ENCODE assay signal across 11 cellular contexts in the genomic region with DNA sequence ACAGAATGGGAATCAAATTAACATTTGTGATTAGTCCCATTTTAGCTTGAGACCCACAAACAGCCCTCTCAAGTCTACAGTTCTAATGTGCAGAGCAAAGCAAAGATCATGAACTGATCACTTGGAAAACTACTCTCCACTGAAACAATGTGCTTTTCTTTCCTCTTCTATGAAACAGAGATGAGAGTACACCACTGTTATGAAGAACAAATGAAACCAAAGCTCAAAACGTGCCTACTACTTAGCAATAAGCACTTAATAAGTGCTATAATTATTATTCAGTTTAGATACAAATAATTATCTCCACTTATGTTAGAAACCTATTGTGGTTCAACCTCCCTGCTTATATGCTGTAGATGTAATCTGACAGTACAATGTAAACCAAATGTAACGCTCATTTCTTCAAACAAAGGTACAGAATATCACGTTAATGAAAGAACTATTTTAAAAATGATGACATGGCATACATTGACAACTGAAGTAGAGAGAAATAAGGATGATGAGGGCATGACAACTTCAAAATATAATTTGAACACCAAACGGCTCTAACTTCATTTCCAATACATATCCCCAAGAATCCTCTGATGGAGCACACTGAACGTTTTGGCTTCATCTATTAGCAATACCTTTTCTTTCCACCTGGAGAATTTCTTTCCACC. TPM values are rescaled to one million over a fixed set of nuclear protein-coding genes. Genes with fewer than 3 reads are reported as not detected.
DNase-seq lines count a peak whose midpoint lies in the region; ATAC-seq, FAIRE-seq and TF ChIP-seq lines count a peak whose summit lies in the region.
"Had no signal": no experiment of that assay in that cellular context is flagged by ENCODE, and none has a peak within 500 bp of the region (broad histone marks: within the 10 kb centered on the region; RNA-seq: fewer than 3 reads in every experiment).

No MANE protein-coding gene starts in this region.

- H3K4me3 Mint-ChIP-seq in Caco-2 (ENCODE audit: unreplicated experiment) (no peak overlapping the region), IgD-negative memory B cell (peak overlapping the region in 1 of 4 donors; percentile 68)

- POLR2A ChIA-PET in Caco-2 (lab: Charles Lee): no interaction called here
- POLR2A ChIA-PET in H1 (lab: Charles Lee; ENCODE audit: partially characterized antibody): interaction anchor here (0.8 to 0.9 kb wide), 2 partner anchors 10 to 114 kb away, joined by 3 read pairs; no protein-coding TSS in a partner anchor

- TF ChIP-seq POLR2A in H1 (IDR thresholded peaks at IDR 0.05; ENCODE audit: control extremely low read depth in 1 of 2, low read depth in 2 of 2, low read length in 2 of 2) (no peak), body of pancreas (IDR thresholded peaks at IDR 0.05) (no peak)

- H3K9ac ChIP-seq in H1 (replicated peaks in 1 of 4; ENCODE audit: extremely low read depth in 1 of 4, low read depth in 3 of 4, low read length in 3 of 4) (no peak overlapping the region), neural cell (ENCODE audit: low read length) (no peak overlapping the region)

- H4K8ac ChIP-seq in H1 (ENCODE audit: extremely low read depth, insufficient read depth, low read length): no peak overlapping the region

- H2BK12ac ChIP-seq in H1 (ENCODE audit: low read depth, low read length): no peak overlapping the region

- H3K18ac ChIP-seq in H1 (ENCODE audit: extremely low read depth, low read length): no peak overlapping the region

- no peaks in the 10 kb centered on the region for H3F3A ChIP-seq in neural cell (ENCODE audit: insufficient read depth, low read length, poor library complexity, severe bottlenecking)

- H2BK20ac ChIP-seq in H1 (ENCODE audit: low read length): no peak overlapping the region

- H3K4me1 Mint-ChIP-seq in Caco-2 (ENCODE audit: low read depth, unreplicated experiment) (peaks cover 33% of the 10 kb centered on the region), IgD-negative memory B cell (peaks cover 33 to 54% (median 35%) of the 10 kb centered on the region in 3 donors)

- no peak overlapping the region for H3K56ac ChIP-seq in H1 (replicated peaks; ENCODE audit: insufficient read length, low read depth, low read length)

- ATAC-seq in lower lobe of right lung (no peak), body of pancreas (no peak)
- ATAC-seq: gastrocnemius medialis had no signal

- H3K23me2 ChIP-seq in H1 (ENCODE audit: low read depth, low read length): peaks cover 13% of the 10 kb centered on the region

- no peak overlapping the region for H3K23ac ChIP-seq in H1 (ENCODE audit: insufficient read length)

- H4K91ac ChIP-seq in H1 (replicated peaks; ENCODE audit: insufficient read length, low read length): no peak overlapping the region

- H4K20me1 ChIP-seq in H1 (replicated peaks in 1 of 2; ENCODE audit: control insufficient read depth in 1 of 2, insufficient read depth in 2 of 2, low read length in 2 of 2): peaks cover 25% of the 10 kb centered on the region in 2 experiments
- no peaks in the 10 kb centered on the region for H4K20me1 ChIP-seq in neural cell (ENCODE audit: insufficient read depth)

- H3K27ac Mint-ChIP-seq in Caco-2 (ENCODE audit: unreplicated experiment) (no peak overlapping the region), IgD-negative memory B cell (peak overlapping the region in 2 of 3 donors; percentile 1 to 46)

- H2AFZ ChIP-seq in H1 (ENCODE audit: low read length) (no peak overlapping the region), neural cell (ENCODE audit: low read depth, low read length) (no peak overlapping the region)

- no peaks in the 10 kb centered on the region for H3K27me3 Mint-ChIP-seq in Caco-2 (ENCODE audit: insufficient read depth, unreplicated experiment)
- H3K27me3 Mint-ChIP-seq in IgD-negative memory B cell: no peaks in the 10 kb centered on the region

- FAIRE-seq in H1 (lab: Jason Lieb, UNC): no peak

- H2BK120ac ChIP-seq in H1 (replicated peaks; ENCODE audit: low read depth, low read length): no peak overlapping the region

- no peaks in the 10 kb centered on the region; the same call in 1 of the 2 replicates for H3K79me1 ChIP-seq in H1 (ENCODE audit: low read depth, low read length)

- no peaks in the 10 kb centered on the region for H3K9me2 ChIP-seq in neural cell (ENCODE audit: insufficient read depth, low read length)

- peaks cover 16% of the 10 kb centered on the region for H3K36me3 Mint-ChIP-seq in Caco-2 (ENCODE audit: insufficient read depth, unreplicated experiment)
- no peaks in the 10 kb centered on the region for H3K36me3 Mint-ChIP-seq in IgD-negative memory B cell

- intact Hi-C loops in Caco-2 (cut with micrococcal nuclease; ENCODE audit: unreplicated experiment) (loop anchor here (5.0 kb wide), 1 partner anchor 115 kb away; no protein-coding TSS in a partner anchor), lower lobe of right lung (cut with DNase I) (no loop called here), body of pancreas (cut with DNase I) (no loop called here)

- no peak overlapping the region for H2AK5ac ChIP-seq in H1 (ENCODE audit: low read depth, low read length)

- BruUV-seq in Caco-2 (replicated peaks; lab: Mats Ljungman, UMichigan): no TSS peak

- H3K27me3 ChIP-seq in Caco-2 (replicated peaks; ENCODE audit: control insufficient read depth, insufficient read depth, low read length) (no peaks in the 10 kb centered on the region), H1 (replicated peaks in 1 of 4; ENCODE audit: control insufficient read depth in 3 of 4, extremely low read depth in 1 of 4, insufficient read depth in 3 of 4, low read length in 3 of 4) (no peaks in the 10 kb centered on the region), neural cell (ENCODE audit: insufficient read depth, low read depth, low read length) (no peaks in the 10 kb centered on the region), lower lobe of right lung (ENCODE audit: low read depth) (no peaks in the 10 kb centered on the region), body of pancreas (no peaks in the 10 kb centered on the region)
- H3K27me3 ChIP-seq: gastrocnemius medialis had no signal

- H3K79me2 ChIP-seq in H1 (ENCODE audit: control insufficient read depth in 1 of 2, insufficient read depth in 2 of 2, low read length in 2 of 2): peaks cover 32 to 88% of the 10 kb centered on the region in 2 experiments
- peaks cover 61% of the 10 kb centered on the region for H3K79me2 ChIP-seq in neural cell (replicated peaks; ENCODE audit: insufficient read depth, low read length)

- no peak overlapping the region for H2BK15ac ChIP-seq in H1 (ENCODE audit: low read length)

- H2BK5ac ChIP-seq in H1 (ENCODE audit: low read depth, low read length): no peak overlapping the region

- H3K4me3 ChIP-seq in Caco-2 (ENCODE audit: low read depth, low read length) (peak overlapping the region; percentile 71), H1 (ENCODE audit: extremely low read depth in 1 of 4, insufficient read depth in 2 of 4, low read depth in 3 of 4, low read length in 4 of 4) (peak overlapping the region in 2 of 4 experiments; percentile 90 to 96; a peak in 4 of 8 replicates), neural cell (ENCODE audit: low read length) (peak overlapping the region; percentile 77), lower lobe of right lung (no peak overlapping the region), body of pancreas (no peak overlapping the region)

- no peak overlapping the region for H3K4ac ChIP-seq in H1 (replicated peaks; ENCODE audit: insufficient read length, low read depth, low read length)

- TF ChIP-seq CTCF in Caco-2 (IDR thresholded peaks at IDR 0.05; ENCODE audit: insufficient read depth in 1 of 2, low read depth in 1 of 2, low read length in 1 of 2, severe bottlenecking in 1 of 2, unreplicated experiment in 1 of 2) (no peak), H1 (IDR thresholded peaks at IDR 0.05; ENCODE audit: control extremely low read depth in 1 of 3, insufficient read depth in 1 of 3, low read depth in 1 of 3, low read length in 3 of 3) (no peak), neural cell (IDR thresholded peaks at IDR 0.05; ENCODE audit: poor library complexity, severe bottlenecking) (no peak), lower lobe of right lung (IDR thresholded peaks at IDR 0.05) (no peak), body of pancreas (IDR thresholded peaks at IDR 0.05) (no peak)

- H4K5ac ChIP-seq in H1 (ENCODE audit: insufficient read length, low read depth, low read length): no peak overlapping the region

- CTCF ChIA-PET in Caco-2 (lab: Charles Lee): interaction anchor here (0.9 kb wide), 1 partner anchor 13 kb away, joined by 5 read pairs; no protein-coding TSS in a partner anchor
- CTCF ChIA-PET in H1 (lab: Charles Lee; ENCODE audit: partially characterized antibody): interaction anchor here (0.8 to 1.9 kb wide), 3 partner anchors 13 to 136 kb away, joined by 3 to 5 read pairs (median 3); no protein-coding TSS in a partner anchor

- H3K4me2 ChIP-seq in H1 (ENCODE audit: insufficient read depth in 1 of 2, low read depth in 2 of 2, low read length in 2 of 2): peak overlapping the region; percentile 76 to 96; a peak in 3 of 4 replicates
- peak overlapping the region; percentile 76 for H3K4me2 ChIP-seq in neural cell (ENCODE audit: low read length)

- no peaks in the 10 kb centered on the region for H3K9me3 ChIP-seq in Caco-2
- no peaks in the 10 kb centered on the region for H3K9me3 ChIP-seq in H1 (ENCODE audit: insufficient read depth in 2 of 2, low read depth in 1 of 2, low read length in 1 of 2)
- no peaks in the 10 kb centered on the region for H3K9me3 ChIP-seq in neural cell (ENCODE audit: low read length)
- no peaks in the 10 kb centered on the region for H3K9me3 ChIP-seq in lower lobe of right lung
- H3K9me3 ChIP-seq in body of pancreas: no peaks in the 10 kb centered on the region
- H3K9me3 ChIP-seq: gastrocnemius medialis had no signal

- H3K4me1 ChIP-seq in Caco-2 (peaks cover 67% of the 10 kb centered on the region), H1 (replicated peaks in 1 of 4; ENCODE audit: control insufficient read depth in 3 of 4, insufficient read depth in 4 of 4, low read length in 3 of 4) (peaks cover 2 to 13% (median 5%) of the 10 kb centered on the region in 4 experiments; a peak in 5 of 7 replicates), lower lobe of right lung (peaks cover 49% of the 10 kb centered on the region), body of pancreas (peaks cover 43% of the 10 kb centered on the region)

- 83% methylated on average over 5 of the region's 5 CpGs; no CpG with 5 or more reads in 1 of the 2 experiments for whole genome bisulfite sequencing in H1 (ENCODE audit: extremely low coverage in 1 of 2, insufficient coverage in 1 of 2, insufficient read length in 1 of 2, insufficient replicate concordance in 2 of 2, low coverage in 1 of 2, low lambda C conversion rate in 2 of 2, missing lambda C conversion rate in 1 of 2), 2 experiments
- WGBS in body of pancreas, 2 donors: 34 to 36% methylated on average over 5 of the region's 5 CpGs

- no peak overlapping the region for H3K14ac ChIP-seq in H1 (ENCODE audit: insufficient read length)

- H3K36me3 ChIP-seq in Caco-2 (ENCODE audit: control insufficient read depth, insufficient read depth, low read length): no peaks in the 10 kb centered on the region
- H3K36me3 ChIP-seq in H1 (ENCODE audit: control insufficient read depth in 2 of 4, insufficient read depth in 4 of 4, low read length in 3 of 4): peaks cover 0 to 9% (median 5%) of the 10 kb centered on the region in 4 experiments; a peak in 4 of 8 replicates
- no peaks in the 10 kb centered on the region for H3K36me3 ChIP-seq in neural cell (ENCODE audit: insufficient read depth, low read length)
- H3K36me3 ChIP-seq in lower lobe of right lung: no peaks in the 10 kb centered on the region
- H3K36me3 ChIP-seq in body of pancreas (replicated peaks in 1 of 2; ENCODE audit: insufficient read depth in 1 of 2, low read depth in 2 of 2): no peaks in the 10 kb centered on the region
- H3K36me3 ChIP-seq: gastrocnemius medialis had no signal

- TF ChIP-seq RAD21 in H1 (IDR thresholded peaks at IDR 0.05 in 1 of 2, conservative IDR thresholded peaks at IDR 0.05 in 1 of 2; ENCODE audit: low read depth in 2 of 2, low read length in 2 of 2): no peak
- TF ChIP-seq RAD21 in neural cell (conservative IDR thresholded peaks at IDR 0.05): no peak

- H3K27ac ChIP-seq in H1 (ENCODE audit: low read depth, low read length) (no peak overlapping the region), neural cell (ENCODE audit: low read length) (no peak overlapping the region), lower lobe of right lung (no peak overlapping the region), body of pancreas (no peak overlapping the region)

- TF ChIP-seq EP300 in H1 (IDR thresholded peaks at IDR 0.05; ENCODE audit: borderline replicate concordance in 1 of 2, low read depth in 2 of 2, low read length in 2 of 2): no peak
- TF ChIP-seq EP300 in neural cell (conservative IDR thresholded peaks at IDR 0.05; ENCODE audit: poor library complexity, severe bottlenecking): no peak

- no peaks in the 10 kb centered on the region for H3K9me3 Mint-ChIP-seq in Caco-2 (ENCODE audit: unreplicated experiment)
- no peaks in the 10 kb centered on the region for H3K9me3 Mint-ChIP-seq in IgD-negative memory B cell

- DNase-seq in Caco-2 (no peak), H1 (ENCODE audit: low read depth in 1 of 2, low spot score in 2 of 2) (no peak), SHP77 (lab: John Stamatoyannopoulos, UW) (no peak), lower lobe of right lung (no peak), body of pancreas (no peak), cortex of kidney (lab: John Stamatoyannopoulos, UW) (no peak)
- DNase-seq: DMS53, gastrocnemius medialis, NCI-H510A treated with DMSO at 0.1 percent for 48 hours had no signal

RNA-seq across cellular contexts. Expression of gene VPS35, which starts 2.0 kb away (rescaled TPM):
- total RNA-seq in Caco-2 (2022) (120 and 135 TPM in 2 replicates), lower lobe of right lung (98.9 TPM), body of pancreas (10 to 100 TPM; 14.5 to 40.5 TPM)
- polyA plus RNA-seq in IgD-negative memory B cell (81.9 TPM), H1 (2011; rRNA removed) (8.9 and 10.3 TPM in 2 replicates), neural cell (155 and 157 TPM in 2 replicates)
- total RNA-seq in H1 (2021; fragmentation: NEBNext Ultra II Directional; extraction: Animal tissue kit (Norgen Biotek cat#: 25700)): 58.1 and 66.9 TPM in 2 replicates
- 15.7 TPM for polyA plus RNA-seq in H1 (2011; cell fraction: cytosol; rRNA removed)
- polyA plus RNA-seq in H1 (2011; cell fraction: nucleus; rRNA removed): 7.3 TPM
- polyA plus RNA-seq in H1 (2012, experiment 1 of 2): 25.4 to 78.8 TPM (median 34.5 TPM) in 4 replicates
- polyA plus RNA-seq in H1 (2012, experiment 2 of 2): 2.1 TPM
- 30.9 TPM for polyA plus RNA-seq in H1 (2013, experiment 1 of 2)
- polyA plus RNA-seq in H1 (2013, experiment 2 of 2): 31.6 TPM
- polyA minus RNA-seq in H1 (2011; rRNA and poly(A)+ RNA removed): 24.5 and 31.2 TPM in 2 replicates
- polyA minus RNA-seq in H1 (2011; cell fraction: cytosol; rRNA and poly(A)+ RNA removed): 23.9 TPM
- polyA minus RNA-seq in H1 (2011; cell fraction: nucleus; rRNA and poly(A)+ RNA removed): 54.1 TPM
- 214 and 215 TPM in 2 replicates for polyA minus RNA-seq in neural cell

RNA-seq across cellular contexts. Expression of gene ORC6, which starts 2.5 kb away (rescaled TPM):
- total RNA-seq in Caco-2 (2022): 55.2 and 56.3 TPM in 2 replicates
- polyA plus RNA-seq in IgD-negative memory B cell: 0.40 TPM
- total RNA-seq in H1 (2021; fragmentation: NEBNext Ultra II Directional; extraction: Animal tissue kit (Norgen Biotek cat#: 25700)): 64.7 and 67.4 TPM in 2 replicates
- 35.5 and 41.8 TPM in 2 replicates for polyA plus RNA-seq in H1 (2011; rRNA removed)
- polyA plus RNA-seq in H1 (2011; cell fraction: cytosol; rRNA removed): 62.5 TPM
- 25.9 TPM for polyA plus RNA-seq in H1 (2011; cell fraction: nucleus; rRNA removed)
- 47.4 to 82.9 TPM (median 54.8 TPM) in 4 replicates for polyA plus RNA-seq in H1 (2012, experiment 1 of 2)
- polyA plus RNA-seq in H1 (2012, experiment 2 of 2): 17.7 TPM
- polyA plus RNA-seq in H1 (2013, experiment 1 of 2): 55.4 TPM
- 51.6 TPM for polyA plus RNA-seq in H1 (2013, experiment 2 of 2)
- polyA minus RNA-seq in H1 (2011; rRNA and poly(A)+ RNA removed): 19.1 and 19.2 TPM in 2 replicates
- polyA minus RNA-seq in H1 (2011; cell fraction: cytosol; rRNA and poly(A)+ RNA removed): 27.4 TPM
- polyA minus RNA-seq in H1 (2011; cell fraction: nucleus; rRNA and poly(A)+ RNA removed): 35.2 TPM
- 21.2 and 26.8 TPM in 2 replicates for polyA plus RNA-seq in neural cell
- polyA minus RNA-seq in neural cell: 8.8 and 10.8 TPM in 2 replicates
- 1.3 TPM for total RNA-seq in lower lobe of right lung
- 1 to 10 TPM in 1 of 2 donors, not detected in 1; 4.9 TPM for total RNA-seq in body of pancreas

Comparison
In these comparisons a context has a peak if more than half of its experiments do, and no peak if none do; other contexts are left out.
1. H3K4me3 ChIP-seq: peak in Caco-2 (single experiment) and neural cell (single experiment); none in lower lobe of right lung (single experiment) and body of pancreas (0 of 2).